Comparison of ENCODE assay signal across 11 cellular contexts in genomic region chr4:159390648-159391047, GRCh38.
DNase-seq lines count a peak whose midpoint lies in the region; ATAC-seq and TF ChIP-seq lines count a peak whose summit lies in the region.
"Had no signal": no experiment of that assay in that cellular context is flagged by ENCODE, and none has a peak within 500 bp of the region (broad histone marks: within the 10 kb centered on the region; RNA-seq: fewer than 3 reads in every experiment).

No MANE protein-coding gene starts in this region.

- no peak for TF ChIP-seq CTCF in AG04449 (IDR thresholded peaks at IDR 0.05; ENCODE audit: insufficient read depth, low read length, missing control alignments)
- TF ChIP-seq CTCF in tibial nerve (IDR thresholded peaks at IDR 0.05), result no peak

- no peak overlapping the region for H3K27ac ChIP-seq in tibial nerve

- no peak overlapping the region for H3K4me3 ChIP-seq in AG04449 (ENCODE audit: low read depth, low read length)
- no peak overlapping the region for H3K4me3 ChIP-seq in tibial nerve

- ATAC-seq in Right ventricle myocardium superior (ENCODE audit: poor library complexity), result no peak
- no peak for ATAC-seq in left ventricle myocardium superior
- ATAC-seq in HG03039 (IDR thresholded peaks at IDR 0.05; ENCODE audit: unreplicated experiment), result no peak
- ATAC-seq: activated T-helper 17 cell treated with anti-CD3 and anti-CD28 coated beads, Interleukin-2, amount 50 U/mL, for 72 hours had no signal

- peaks cover 0 to 4% (median 0%) of the 10 kb centered on the region in 4 donors for H3K9me3 ChIP-seq in tibial nerve

- intact Hi-C loops in Right ventricle myocardium superior (cut with DNase I) (no loop called here), left ventricle myocardium superior (cut with micrococcal nuclease) (no loop called here)

- no peaks in the 10 kb centered on the region for H3K27me3 ChIP-seq in tibial nerve

- POLR2A ChIA-PET in AG04449 (lab: Yijun Ruan, JAX), result interaction anchor here (1.1 to 1.2 kb wide), 2 partner anchors 10 to 16 kb away, joined by 4 read pairs; no protein-coding TSS in a partner anchor

- TF ChIP-seq EP300 in tibial nerve (IDR thresholded peaks at IDR 0.05), result no peak

- TF ChIP-seq POLR2A in tibial nerve (IDR thresholded peaks at IDR 0.05), result no peak

- no peaks in the 10 kb centered on the region for H3K36me3 ChIP-seq in tibial nerve

- DNase-seq in AG04449 (ENCODE audit: low read depth, low spot score) (peak; percentile 78), HT1080 (ENCODE audit: low read depth) (peak; percentile 98), amniotic stem cell (lab: John Stamatoyannopoulos, UW) (peak; percentile 75), islet precursor cell (peak; percentile 97), Right ventricle myocardium superior (no peak), tibial nerve (ENCODE audit: low spot score in 2 of 2) (no peak), left ventricle myocardium superior (no peak)
- DNase-seq: CD4-positive, alpha-beta T cell; mesendoderm had no signal

- CTCF ChIA-PET in AG04449 (lab: Yijun Ruan, JAX), result interaction anchor here (0.9 to 1.2 kb wide), 2 partner anchors 10 to 55 kb away, joined by 3 read pairs; no protein-coding TSS in a partner anchor

- WGBS in tibial nerve, 2 donors, result 44 to 47% methylated on average over 12 of the region's 12 CpGs

- no peaks in the 10 kb centered on the region for H3K4me1 ChIP-seq in tibial nerve

Comparison
In these comparisons a context has a peak if more than half of its experiments do, and no peak if none do; other contexts are left out.
1. DNase-seq: peak in AG04449 (single experiment), HT1080 (single experiment), amniotic stem cell (single experiment) and islet precursor cell (single experiment); none in Right ventricle myocardium superior (single experiment), tibial nerve (0 of 2) and left ventricle myocardium superior (single experiment).